In the genomic region with DNA sequence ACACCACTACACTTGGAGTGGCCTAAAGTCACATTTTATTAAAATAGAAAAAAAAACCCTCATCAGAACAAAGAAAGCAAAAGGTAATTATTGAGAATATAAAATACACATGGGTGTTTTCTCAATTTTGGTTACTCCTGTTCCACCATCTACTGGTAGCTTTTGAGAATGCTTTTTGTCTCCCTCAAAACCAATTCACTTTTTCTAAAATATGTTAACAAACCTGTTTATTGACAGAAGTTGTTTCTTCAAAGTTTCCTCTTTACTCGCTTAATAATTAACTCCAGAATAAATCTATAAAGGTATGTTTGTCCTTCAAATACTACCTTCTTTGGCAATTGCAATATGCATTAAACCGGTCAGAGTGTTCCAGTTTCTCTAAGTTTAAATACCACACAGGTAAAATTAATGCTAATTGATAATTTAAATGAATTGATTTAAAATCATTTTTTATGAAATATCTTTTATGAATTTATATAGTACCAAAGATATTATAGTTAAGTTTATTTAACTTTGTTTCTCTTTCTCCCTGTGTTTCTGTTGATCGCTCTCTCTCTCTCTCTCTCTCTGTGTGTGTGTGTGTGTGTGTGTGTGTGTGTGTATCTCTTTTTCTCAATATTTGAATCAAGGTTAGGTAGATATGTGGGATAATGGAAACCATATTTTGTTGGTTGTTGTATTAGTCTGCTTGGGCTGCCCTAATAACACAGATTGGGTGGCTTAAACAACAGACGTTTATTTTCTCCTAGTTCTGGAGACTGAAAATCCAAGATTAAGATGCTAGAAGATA, we compare ENCODE assay signal across 14 cellular contexts.
DNase-seq lines count a peak whose midpoint lies in the region; ATAC-seq and TF ChIP-seq lines count a peak whose summit lies in the region.
"Had no signal": no experiment of that assay in that cellular context is flagged by ENCODE, and none has a peak within 500 bp of the region (broad histone marks: within the 10 kb centered on the region; RNA-seq: fewer than 3 reads in every experiment).

No MANE protein-coding gene starts in this region.

- H3K36me3 ChIP-seq in SK-N-MC (ENCODE audit: insufficient read depth, low read length) (no peaks in the 10 kb centered on the region), Peyer's patch (no peaks in the 10 kb centered on the region)
- H3K36me3 ChIP-seq: BLaER1 had no signal

- ATAC-seq in GM21381 (IDR thresholded peaks at IDR 0.05; ENCODE audit: unreplicated experiment), result no peak
- ATAC-seq: stimulated activated naive CD8-positive, alpha-beta T cell treated with anti-CD3 and anti-CD28 coated beads, Interleukin-15, amount 100 ng/mL, for 72 hours had no signal

- TF ChIP-seq POLR2A in Peyer's patch (IDR thresholded peaks at IDR 0.05), result no peak

- TF ChIP-seq CTCF in C4-2B (conservative IDR thresholded peaks at IDR 0.05) (peak; percentile 73), Peyer's patch (IDR thresholded peaks at IDR 0.05) (peak in 1 of 6 experiments; percentile 10)

- H3K27me3 ChIP-seq in Peyer's patch, result no peaks in the 10 kb centered on the region
- H3K27me3 ChIP-seq: BLaER1 had no signal

- no peaks in the 10 kb centered on the region for H3K4me1 ChIP-seq in Peyer's patch
- H3K4me1 ChIP-seq: BLaER1 had no signal

- no peak overlapping the region for H3K27ac ChIP-seq in C4-2B
- no peak overlapping the region for H3K27ac ChIP-seq in SK-N-MC
- H3K27ac ChIP-seq in Peyer's patch, result no peak overlapping the region
- H3K27ac ChIP-seq: BLaER1 had no signal

- H3K4me3 ChIP-seq in SK-N-MC (no peak overlapping the region), Peyer's patch (no peak overlapping the region)
- H3K4me3 ChIP-seq: BLaER1 had no signal

- DNase-seq in HuH-7.5 (ENCODE audit: low spot score) (peak; percentile 6), SK-N-MC (ENCODE audit: low read depth, low spot score) (peak; percentile 8), left kidney (ENCODE audit: low read depth, low spot score) (peak; percentile 9), Peyer's patch (no peak), NCI-H2029 (lab: John Stamatoyannopoulos, UW) (no peak)
- no peak for DNase-seq in stimulated activated naive CD4-positive, alpha-beta T cell (lab: John Stamatoyannopoulos, UW)
- DNase-seq: head of caudate nucleus; NCI-H146; SIG-M5; stimulated activated CD4-positive, alpha-beta T cell treated with anti-CD3 and anti-CD28 coated beads, Interleukin-2, amount 100 ng/mL, for 48 hours; stimulated activated naive CD8-positive, alpha-beta T cell treated with anti-CD3 and anti-CD28 coated beads, Interleukin-15, amount 100 ng/mL, for 72 hours had no signal

- no peak overlapping the region for H3K9ac ChIP-seq in SK-N-MC (ENCODE audit: insufficient read length)
- H3K9ac ChIP-seq: BLaER1 had no signal

- H3K9me3 ChIP-seq in SK-N-MC (ENCODE audit: low read depth, low read length) (no peaks in the 10 kb centered on the region), Peyer's patch (no peaks in the 10 kb centered on the region)
- H3K9me3 ChIP-seq: BLaER1 had no signal

Comparison
In these comparisons a context has a peak if more than half of its experiments do, and no peak if none do; other contexts are left out.
1. DNase-seq: peak in HuH-7.5 (single experiment), SK-N-MC (single experiment) and left kidney (single experiment); none in stimulated activated naive CD4-positive, alpha-beta T cell (0 of 6), Peyer's patch (0 of 3) and NCI-H2029 (single experiment).